In genomic region chr17:45656527-45657181, GRCh38 we compare ENCODE assay signal across 24 cellular contexts.
"Had no signal": no experiment of that assay in that cellular context is flagged by ENCODE, and none has a peak within 500 bp of the region (broad histone marks: within the 10 kb centered on the region; RNA-seq: fewer than 3 reads in every experiment).

No MANE protein-coding gene starts in this region.

- H3K79me2 ChIP-seq: parathyroid adenoma had no signal

- H3K36me3 ChIP-seq: gastrocnemius medialis, neutrophil, sigmoid colon, tibial artery had no signal

- H3K9ac ChIP-seq: parathyroid adenoma had no signal

- H3K4me1 ChIP-seq: gastrocnemius medialis, parathyroid adenoma, sigmoid colon, testis, tibial artery had no signal

- ATAC-seq: esophagus mucosa; gastrocnemius medialis; left lobe of liver; mucosa of descending colon; natural killer cell treated with Interleukin-12 subunit alpha and Interleukin-12 subunit beta and Interleukin-15 and Interleukin-18, amount 100 ng/mL, for 72 hours; stimulated activated memory B cell treated with anti-CD40 and anti-IgM and Interleukin-4, amounts not matched to agents 10 μg/mL and 1 μg/mL and 100 μg/mL, for 72 hours; stimulated activated naive CD8-positive, alpha-beta T cell treated with anti-CD3 and anti-CD28 coated beads, Interleukin-15, Interleukin-2, amounts not matched to agents 100 U/mL and 50 U/mL, for 24 hours had no signal

- H3K9me3 ChIP-seq: gastrocnemius medialis, mucosa of descending colon, neutrophil, sigmoid colon, testis, tibial artery had no signal

- DNase-seq: dorsolateral prefrontal cortex; effector CD8-positive, alpha-beta T cell; endodermal cell; foreskin fibroblast; gastrocnemius medialis; head of caudate nucleus; kidney; mesenchymal stem cell; mucosa of descending colon; naive B cell; sigmoid colon; stimulated activated CD4-positive, alpha-beta T cell treated with anti-CD3 and anti-CD28 coated beads, Interleukin-4, amount 100 ng/mL, for 4 hours; stimulated activated naive CD8-positive, alpha-beta T cell treated with anti-CD3 and anti-CD28 coated beads, Interleukin-15, Interleukin-2, amounts not matched to agents 100 U/mL and 50 U/mL, for 24 hours; substantia nigra; testis had no signal

- FAIRE-seq: colon, kidney had no signal

- H3K27me3 ChIP-seq: dorsolateral prefrontal cortex, testis had no signal

- H3K4me3 ChIP-seq: dorsolateral prefrontal cortex, gastrocnemius medialis, mucosa of descending colon, sigmoid colon, testis, tibial artery had no signal

- H2AFZ ChIP-seq: parathyroid adenoma had no signal

- H3K27ac ChIP-seq: dorsolateral prefrontal cortex, epithelial cell of prostate, gastrocnemius medialis, neutrophil, parathyroid adenoma, sigmoid colon, testis, tibial artery had no signal
